ENCODE assay signal across 8 cellular contexts in genomic region chr7:26397786-26398435, GRCh38.
A peak's percentile ranks its signal among the peaks of the same experiment; 100 is the strongest.
DNase-seq lines count a peak whose midpoint lies in the region; ATAC-seq and TF ChIP-seq lines count a peak whose summit lies in the region.

No MANE protein-coding gene starts in this region.

- H2BK15ac ChIP-seq in H9 (ENCODE audit: low read depth, low read length) = no peak overlapping the region

- no peak overlapping the region for H3K27ac ChIP-seq in H9 (ENCODE audit: insufficient read length, low read depth, low read length)
- H3K27ac ChIP-seq in iPS DF 6.9 (ENCODE audit: low read length) = no peak overlapping the region

- ATAC-seq in sciatic nerve = peak; percentile 73

- H3K9me3 Mint-ChIP-seq in H9 = no peaks in the 10 kb centered on the region

- H3K9ac ChIP-seq in H9 (ENCODE audit: extremely low read depth, insufficient read length, low read length) (no peak overlapping the region), adipocyte (ENCODE audit: low read length) (peak overlapping the region; percentile 79)

- H3K36me3 ChIP-seq in adipocyte (ENCODE audit: control insufficient read depth, insufficient read depth, low read length, severe bottlenecking) = no peaks in the 10 kb centered on the region
- no peaks in the 10 kb centered on the region for H3K36me3 ChIP-seq in iPS DF 6.9 (ENCODE audit: control insufficient read depth, insufficient read depth, low read length)

- H3K14ac ChIP-seq in H9 (ENCODE audit: insufficient read depth, low read length) = peak overlapping the region; percentile 31; the same call in 1 of the 2 replicates

- peaks cover 10% of the 10 kb centered on the region for H3K23me2 ChIP-seq in H9 (ENCODE audit: insufficient read length, low read depth, low read length, poor library complexity, severe bottlenecking)

- no peak overlapping the region for H4K91ac ChIP-seq in H9 (ENCODE audit: insufficient read length, low read depth, low read length)

- no peaks in the 10 kb centered on the region for H3K27me3 ChIP-seq in H9 (ENCODE audit: insufficient read depth, low read length)
- no peaks in the 10 kb centered on the region for H3K27me3 ChIP-seq in adipocyte (replicated peaks; ENCODE audit: control insufficient read depth, insufficient read depth, low read length)
- no peaks in the 10 kb centered on the region for H3K27me3 ChIP-seq in iPS DF 6.9 (ENCODE audit: control insufficient read depth, insufficient read depth, low read length)

- H2BK12ac ChIP-seq in H9 (ENCODE audit: insufficient read length, low read depth, low read length) = no peak overlapping the region

- TF ChIP-seq CTCF in H9 (conservative IDR thresholded peaks at IDR 0.05) = peak; percentile 35; the same call in 1 of the 3 replicates

- H3K4me1 ChIP-seq in H9 (ENCODE audit: insufficient read depth, low read length) = no peaks in the 10 kb centered on the region
- peaks cover 6% of the 10 kb centered on the region for H3K4me1 ChIP-seq in adipocyte (ENCODE audit: control insufficient read depth, insufficient read depth, low read length)
- 0 out of 2 replicates have a peak, but pooled peaks cover 2% of the 10 kb centered on the region for H3K4me1 ChIP-seq in iPS DF 6.9 (ENCODE audit: control insufficient read depth, insufficient read depth, low read length)

- peaks cover 12% of the 10 kb centered on the region for H3K27me3 Mint-ChIP-seq in H9 (ENCODE audit: low read depth)

- intact Hi-C loops in sciatic nerve (cut with DNase I) = no loop called here

- H2AFZ ChIP-seq in H9 (ENCODE audit: low read length) = no peak overlapping the region

- H2BK120ac ChIP-seq in H9 (ENCODE audit: low read depth, low read length, poor library complexity, severe bottlenecking) = no peak overlapping the region

- no peak overlapping the region for H4K5ac ChIP-seq in H9 (ENCODE audit: insufficient read length, low read depth, low read length)

- peaks cover 21% of the 10 kb centered on the region in 2 experiments for H3K4me1 Mint-ChIP-seq in H9

- H2BK5ac ChIP-seq in H9 (ENCODE audit: insufficient read length, low read length) = no peak overlapping the region

- H3K4me3 Mint-ChIP-seq in H9 = peak overlapping the region; percentile 74 to 91

- H3K4me2 ChIP-seq in H9 (ENCODE audit: insufficient read depth, insufficient read length, low read length) = peak overlapping the region; percentile 79

- DNase-seq in activated T-cell treated with anti-CD3 and anti-CD28 coated beads for 48 hours (ENCODE audit: low read depth) = peak; percentile 21
- DNase-seq in activated T-cell treated with anti-CD3 and anti-CD28 coated beads for 4 hours = no peak
- DNase-seq in H9 = peak; percentile 73
- peak; percentile 88 for DNase-seq in NAMALWA (ENCODE audit: low spot score)
- DNase-seq in adipocyte (ENCODE audit: low read depth) = no peak
- no peak for DNase-seq in iPS DF 6.9 (ENCODE audit: low read depth, low spot score)
- peak; percentile 74 for DNase-seq in sciatic nerve (ENCODE audit: low spot score)
- DNase-seq in NCI-H128 (lab: John Stamatoyannopoulos, UW; ENCODE audit: unreplicated experiment) = no peak

- H3T11ph ChIP-seq in H9 (ENCODE audit: low read length) = no peak overlapping the region

- H3K4me3 ChIP-seq in adipocyte (ENCODE audit: low read length) (peak overlapping the region; percentile 83), iPS DF 6.9 (ENCODE audit: low read length) (peak overlapping the region; percentile 91; the same call in 1 of the 2 replicates)

- H3K4ac ChIP-seq in H9 (ENCODE audit: low read depth, low read length) = no peak overlapping the region

- no peaks in the 10 kb centered on the region for H4K20me1 ChIP-seq in H9 (ENCODE audit: control insufficient read depth, insufficient read depth, insufficient read length)

- no peak overlapping the region for H3K56ac ChIP-seq in H9 (ENCODE audit: insufficient read length, low read depth, low read length)

- no peak overlapping the region for H4K8ac ChIP-seq in H9 (replicated peaks; ENCODE audit: insufficient read length, low read depth, low read length)

- H3K36me3 Mint-ChIP-seq in H9 (ENCODE audit: insufficient read depth in 1 of 3, low read depth in 3 of 3) = no peaks in the 10 kb centered on the region

- H3K79me2 ChIP-seq in H9 (ENCODE audit: insufficient read depth, low read length) = no peaks in the 10 kb centered on the region

- no peak overlapping the region for H3K27ac Mint-ChIP-seq in H9

- no peak overlapping the region for H3K18ac ChIP-seq in H9 (ENCODE audit: insufficient read length, low read depth, low read length)

- no peak overlapping the region for H2AK5ac ChIP-seq in H9 (ENCODE audit: insufficient read length, low read length)

- H3K23ac ChIP-seq in H9 (ENCODE audit: insufficient read length, low read depth, low read length) = no peak overlapping the region

- no peak overlapping the region for H2BK20ac ChIP-seq in H9 (ENCODE audit: low read depth, low read length, poor library complexity, severe bottlenecking)

- no peaks in the 10 kb centered on the region for H3K79me1 ChIP-seq in H9 (ENCODE audit: insufficient read depth, low read depth, low read length, poor library complexity, severe bottlenecking)

- no CpG with 5 or more reads among the region's 38 CpGs for WGBS in H9 (ENCODE audit: extremely low coverage, insufficient read length, low lambda C conversion rate)
- WGBS in iPS DF 6.9 (ENCODE audit: insufficient coverage, insufficient read length) = no CpG with 5 or more reads among the region's 38 CpGs

- H3K9me3 ChIP-seq in H9 (ENCODE audit: control insufficient read depth, low read depth, low read length) (no peaks in the 10 kb centered on the region), adipocyte (ENCODE audit: control insufficient read depth, low read length) (no peaks in the 10 kb centered on the region), iPS DF 6.9 (ENCODE audit: control insufficient read depth, insufficient read depth, low read length) (no peaks in the 10 kb centered on the region)

Comparison
In these comparisons a context has a peak if more than half of its experiments do, and no peak if none do; other contexts are left out.
1. DNase-seq: peak in activated T-cell treated with anti-CD3 and anti-CD28 coated beads for 48 hours (single experiment), H9 (single experiment), NAMALWA (single experiment) and sciatic nerve (single experiment); none in activated T-cell treated with anti-CD3 and anti-CD28 coated beads for 4 hours (single experiment), adipocyte (single experiment), iPS DF 6.9 (single experiment) and NCI-H128 (single experiment).